Comparison of ENCODE assay signal across 17 cellular contexts in the genomic region with DNA sequence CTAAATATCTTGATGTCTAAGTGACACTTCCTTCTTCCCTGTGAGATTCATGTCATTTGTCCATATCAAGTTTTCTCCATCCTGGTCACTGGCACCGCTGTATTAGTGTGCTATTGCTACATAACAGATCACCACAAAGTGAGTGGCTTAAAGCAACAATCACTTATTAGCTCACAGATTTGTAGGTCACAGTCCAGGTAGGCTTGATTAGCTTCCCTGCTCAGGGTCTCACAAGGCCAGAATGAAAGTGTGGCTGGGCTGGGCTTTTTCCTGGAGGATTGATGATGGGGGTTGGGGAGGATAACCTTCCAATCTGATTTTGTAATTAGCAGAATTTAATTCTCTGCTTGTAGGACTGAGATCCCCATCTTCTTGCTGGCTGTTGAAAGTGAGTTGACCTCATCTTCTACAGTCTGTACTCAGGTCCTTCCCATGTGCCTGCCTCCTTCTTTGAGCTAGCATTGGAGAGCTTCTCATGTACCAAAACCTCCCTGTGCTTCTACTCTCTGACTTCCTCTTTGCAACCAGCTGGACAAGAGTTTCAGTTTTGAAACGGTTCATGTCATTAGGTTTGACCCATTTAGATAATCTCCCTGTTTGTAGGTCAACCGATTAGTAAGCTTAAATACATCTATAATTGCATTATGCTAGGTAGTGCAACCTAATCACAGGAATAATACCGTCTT.
DNase-seq lines count a peak whose midpoint lies in the region; ATAC-seq, FAIRE-seq and TF ChIP-seq lines count a peak whose summit lies in the region.
"Had no signal": no experiment of that assay in that cellular context is flagged by ENCODE, and none has a peak within 500 bp of the region (broad histone marks: within the 10 kb centered on the region; RNA-seq: fewer than 3 reads in every experiment).

No MANE protein-coding gene starts in this region.

- no peak overlapping the region for H3K4me3 Mint-ChIP-seq in activated naive CD4-positive, alpha-beta T cell treated with anti-CD3 and anti-CD28 coated beads, Interleukin-2, amount 10 ng/mL, durations not matched to agents 7 days and 5 days
- H3K4me3 Mint-ChIP-seq: activated CD4-positive, alpha-beta memory T cell treated with anti-CD3 and anti-CD28 coated beads for 36 hours had no signal

- ATAC-seq in HepG2, result no peak
- ATAC-seq in HG02642 (IDR thresholded peaks at IDR 0.05; ENCODE audit: poor library complexity, unreplicated experiment), result peak; percentile 90
- peak; percentile 76 for ATAC-seq in HG03439 (IDR thresholded peaks at IDR 0.05; ENCODE audit: unreplicated experiment)
- ATAC-seq: A549, gastroesophageal sphincter, lower lobe of right lung had no signal

- peaks cover 11% of the 10 kb centered on the region for H3K27me3 Mint-ChIP-seq in activated naive CD4-positive, alpha-beta T cell treated with anti-CD3 and anti-CD28 coated beads, Interleukin-2, amount 10 ng/mL, durations not matched to agents 7 days and 5 days

- 46% methylated on average over 4 of the region's 4 CpGs for WGBS in liver
- WGBS in HepG2 (ENCODE audit: low lambda C conversion rate), result 12% methylated on average over 4 of the region's 4 CpGs

- H3K4me1 Mint-ChIP-seq in activated naive CD4-positive, alpha-beta T cell treated with anti-CD3 and anti-CD28 coated beads, Interleukin-2, amount 10 ng/mL, durations not matched to agents 7 days and 5 days, result no peaks in the 10 kb centered on the region

- TF ChIP-seq RAD21 in liver (IDR thresholded peaks at IDR 0.05) (no peak), HepG2 (CRISPR knock-in tag; IDR thresholded peaks at IDR 0.05) (no peak)

- H3K4me1 ChIP-seq in liver (ENCODE audit: control insufficient read depth in 4 of 4, insufficient read depth in 4 of 4, low read length in 3 of 4) (peaks cover 3 to 25% (median 11%) of the 10 kb centered on the region in 4 donors), HepG2 (ENCODE audit: insufficient read depth, low read length) (peaks cover 23% of the 10 kb centered on the region)
- H3K4me1 ChIP-seq: A549, gastroesophageal sphincter, lower lobe of right lung had no signal

- POLR2A ChIA-PET in HepG2 (lab: Yijun Ruan, JAX), result no interaction called here

- no peak overlapping the region for H3K27ac Mint-ChIP-seq in activated naive CD4-positive, alpha-beta T cell treated with anti-CD3 and anti-CD28 coated beads, Interleukin-2, amount 10 ng/mL, durations not matched to agents 7 days and 5 days
- H3K27ac Mint-ChIP-seq: activated CD4-positive, alpha-beta memory T cell treated with anti-CD3 and anti-CD28 coated beads for 36 hours had no signal

- intact Hi-C loops in HepG2 (cut with micrococcal nuclease; ENCODE audit: unreplicated experiment), result no loop called here

- H4K20me1 ChIP-seq in HepG2 (ENCODE audit: insufficient read depth, low read length), result no peaks in the 10 kb centered on the region

- H3K79me2 ChIP-seq in HepG2 (ENCODE audit: insufficient read depth, low read length), result no peaks in the 10 kb centered on the region

- FAIRE-seq in HepG2 (lab: Jason Lieb, UNC), result no peak
- FAIRE-seq: A549, H1 had no signal

- H3K36me3 Mint-ChIP-seq in activated naive CD4-positive, alpha-beta T cell treated with anti-CD3 and anti-CD28 coated beads, Interleukin-2, amount 10 ng/mL, durations not matched to agents 7 days and 5 days, result no peaks in the 10 kb centered on the region
- H3K36me3 Mint-ChIP-seq: activated CD4-positive, alpha-beta memory T cell treated with anti-CD3 and anti-CD28 coated beads for 36 hours had no signal

- TF ChIP-seq EP300 in HepG2 (IDR thresholded peaks at IDR 0.05; ENCODE audit: low read depth in 2 of 2, low read length in 2 of 2) (no peak), HepG2 (CRISPR knock-in tag; IDR thresholded peaks at IDR 0.05; ENCODE audit: borderline replicate concordance) (no peak)

- H3K4me3 ChIP-seq in liver (ENCODE audit: low read depth in 1 of 3, low read length in 3 of 3), result no peak overlapping the region
- no peak overlapping the region for H3K4me3 ChIP-seq in HepG2 (replicated peaks in 1 of 3; ENCODE audit: insufficient read depth in 1 of 3, low read depth in 2 of 3, low read length in 3 of 3)
- H3K4me3 ChIP-seq: A549, gastroesophageal sphincter, lower lobe of right lung, pancreas, SK-N-MC had no signal

- TF ChIP-seq CTCF in liver (IDR thresholded peaks at IDR 0.05; ENCODE audit: low read depth, low read length, missing input control), result no peak
- TF ChIP-seq CTCF in HepG2 (CRISPR knock-in tag; IDR thresholded peaks at IDR 0.05), result no peak

- H2AFZ ChIP-seq in HepG2 (ENCODE audit: low read length), result no peak overlapping the region

- H3K9me3 ChIP-seq in liver (ENCODE audit: control insufficient read depth in 4 of 4, low read length in 3 of 4) (no peaks in the 10 kb centered on the region), HepG2 (ENCODE audit: low read length) (no peaks in the 10 kb centered on the region)
- H3K9me3 ChIP-seq: A549, gastroesophageal sphincter, lower lobe of right lung, pancreas had no signal

- in situ Hi-C loops in HepG2 (cut with HindIII; ENCODE audit: extremely low pct_ligation_motif_present, low pct_unique_long_range_greater_than_20kb), result no loop called here

- no peaks in the 10 kb centered on the region for H3K9me3 Mint-ChIP-seq in activated naive CD4-positive, alpha-beta T cell treated with anti-CD3 and anti-CD28 coated beads, Interleukin-2, amount 10 ng/mL, durations not matched to agents 7 days and 5 days
- H3K9me3 Mint-ChIP-seq: activated CD4-positive, alpha-beta memory T cell treated with anti-CD3 and anti-CD28 coated beads for 36 hours had no signal

- H3K27me3 ChIP-seq in liver (ENCODE audit: control insufficient read depth in 4 of 4, insufficient read depth in 4 of 4, low read length in 3 of 4), result no peaks in the 10 kb centered on the region
- peaks cover 0 to 4% of the 10 kb centered on the region in 2 experiments; a peak in 1 of 5 replicates for H3K27me3 ChIP-seq in HepG2 (ENCODE audit: control insufficient read depth in 1 of 2, insufficient read depth in 2 of 2, low read length in 2 of 2)
- H3K27me3 ChIP-seq: gastroesophageal sphincter, pancreas had no signal

- DNase-seq in HepG2 (ENCODE audit: low spot score), result no peak
- no peak for DNase-seq in stimulated activated naive CD4-positive, alpha-beta T cell treated with Interleukin-2 at 50 U/mL for 16 hours (lab: John Stamatoyannopoulos, UW)
- no peak for DNase-seq in activated naive CD4-positive, alpha-beta T cell treated with anti-CD3 and anti-CD28 coated beads, Interleukin-2, amount 10 ng/mL, durations not matched to agents 7 days and 5 days
- no peak for DNase-seq in NCI-H1092 (lab: John Stamatoyannopoulos, UW)
- no peak for DNase-seq in activated gamma-delta T cell treated with Interleukin-2 at 50 U/mL for 16 hours
- DNase-seq: activated CD4-positive, alpha-beta memory T cell treated with anti-CD3 and anti-CD28 coated beads for 36 hours; DND-41; lower lobe of right lung; pancreas; stimulated activated CD4-positive, alpha-beta T cell treated with anti-CD3 and anti-CD28 coated beads, Interleukin-2, amount 100 ng/mL, for 48 hours had no signal

- H3K4me2 ChIP-seq in HepG2 (ENCODE audit: low read depth, low read length), result no peak overlapping the region
- H3K4me2 ChIP-seq: A549 had no signal

- no TSS peak for BruUV-seq in HepG2 (replicated peaks; lab: Mats Ljungman, UMichigan)

- CTCF ChIA-PET in HepG2 (lab: Yijun Ruan, JAX; ENCODE audit: low intra/inter-chr PET ratio, low total read pairs), result no interaction called here
- CTCF ChIA-PET in activated naive CD4-positive, alpha-beta T cell treated with anti-CD3 and anti-CD28 coated beads, Interleukin-2, amount 10 ng/mL, durations not matched to agents 7 days and 5 days (lab: Charles Lee), result no interaction called here

- TF ChIP-seq POLR2A in HepG2 (IDR thresholded peaks at IDR 0.05; ENCODE audit: insufficient read depth in 1 of 2, low read depth in 2 of 2, low read length in 2 of 2), result no peak

- H3K27ac ChIP-seq in liver (ENCODE audit: low read depth in 1 of 2, low read length in 2 of 2) (no peak overlapping the region), HepG2 (ENCODE audit: extremely low read length, insufficient read depth, low read length) (no peak overlapping the region)
- H3K27ac ChIP-seq: A549, gastroesophageal sphincter, lower lobe of right lung, pancreas, SK-N-MC had no signal

- no peaks in the 10 kb centered on the region for H3K36me3 ChIP-seq in liver (ENCODE audit: control insufficient read depth in 4 of 4, insufficient read depth in 3 of 4, low read depth in 1 of 4, low read length in 3 of 4)
- no peaks in the 10 kb centered on the region for H3K36me3 ChIP-seq in HepG2 (replicated peaks in 1 of 2; ENCODE audit: control insufficient read depth in 1 of 2, insufficient read depth in 2 of 2, low read length in 2 of 2)
- H3K36me3 ChIP-seq: gastroesophageal sphincter, lower lobe of right lung, pancreas had no signal

- H3K9ac ChIP-seq in liver (ENCODE audit: low read depth in 1 of 2, low read length in 2 of 2), result no peak overlapping the region
- no peak overlapping the region for H3K9ac ChIP-seq in HepG2 (ENCODE audit: insufficient read depth, low read depth, low read length)

TF ChIP-seq in liver, 16 proteins besides CTCF, POLR2A, EP300 and RAD21 (continues in another document):
- TF ChIP-seq EGR1 (IDR thresholded peaks at IDR 0.05; ENCODE audit: low read depth in 2 of 2) (no peak), NR2F2 (IDR thresholded peaks at IDR 0.05) (no peak), HNF4A (conservative IDR thresholded peaks at IDR 0.05) (peak; percentile 52 to 66)
- TF ChIP-seq, protein P1, sequence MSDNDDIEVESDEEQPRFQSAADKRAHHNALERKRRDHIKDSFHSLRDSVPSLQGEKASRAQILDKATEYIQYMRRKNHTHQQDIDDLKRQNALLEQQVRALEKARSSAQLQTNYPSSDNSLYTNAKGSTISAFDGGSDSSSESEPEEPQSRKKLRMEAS (IDR thresholded peaks at IDR 0.05), result peak; percentile 46

TF ChIP-seq in HepG2, 621 proteins besides CTCF, POLR2A, EP300 and RAD21 (continues in another document):
- TF ChIP-seq ZNF292 (CRISPR knock-in tag; IDR thresholded peaks at IDR 0.05; ENCODE audit: borderline replicate concordance, low read depth) (no peak), ZNF264 (CRISPR knock-in tag; IDR thresholded peaks at IDR 0.05) (no peak), TRIM24 (CRISPR knock-in tag; IDR thresholded peaks at IDR 0.05) (no peak)
- TF ChIP-seq, protein P2, sequence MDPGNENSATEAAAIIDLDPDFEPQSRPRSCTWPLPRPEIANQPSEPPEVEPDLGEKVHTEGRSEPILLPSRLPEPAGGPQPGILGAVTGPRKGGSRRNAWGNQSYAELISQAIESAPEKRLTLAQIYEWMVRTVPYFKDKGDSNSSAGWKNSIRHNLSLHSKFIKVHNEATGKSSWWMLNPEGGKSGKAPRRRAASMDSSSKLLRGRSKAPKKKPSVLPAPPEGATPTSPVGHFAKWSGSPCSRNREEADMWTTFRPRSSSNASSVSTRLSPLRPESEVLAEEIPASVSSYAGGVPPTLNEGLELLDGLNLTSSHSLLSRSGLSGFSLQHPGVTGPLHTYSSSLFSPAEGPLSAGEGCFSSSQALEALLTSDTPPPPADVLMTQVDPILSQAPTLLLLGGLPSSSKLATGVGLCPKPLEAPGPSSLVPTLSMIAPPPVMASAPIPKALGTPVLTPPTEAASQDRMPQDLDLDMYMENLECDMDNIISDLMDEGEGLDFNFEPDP (CRISPR knock-in tag; conservative IDR thresholded peaks at IDR 0.05), result no peak
